In the genomic region with DNA sequence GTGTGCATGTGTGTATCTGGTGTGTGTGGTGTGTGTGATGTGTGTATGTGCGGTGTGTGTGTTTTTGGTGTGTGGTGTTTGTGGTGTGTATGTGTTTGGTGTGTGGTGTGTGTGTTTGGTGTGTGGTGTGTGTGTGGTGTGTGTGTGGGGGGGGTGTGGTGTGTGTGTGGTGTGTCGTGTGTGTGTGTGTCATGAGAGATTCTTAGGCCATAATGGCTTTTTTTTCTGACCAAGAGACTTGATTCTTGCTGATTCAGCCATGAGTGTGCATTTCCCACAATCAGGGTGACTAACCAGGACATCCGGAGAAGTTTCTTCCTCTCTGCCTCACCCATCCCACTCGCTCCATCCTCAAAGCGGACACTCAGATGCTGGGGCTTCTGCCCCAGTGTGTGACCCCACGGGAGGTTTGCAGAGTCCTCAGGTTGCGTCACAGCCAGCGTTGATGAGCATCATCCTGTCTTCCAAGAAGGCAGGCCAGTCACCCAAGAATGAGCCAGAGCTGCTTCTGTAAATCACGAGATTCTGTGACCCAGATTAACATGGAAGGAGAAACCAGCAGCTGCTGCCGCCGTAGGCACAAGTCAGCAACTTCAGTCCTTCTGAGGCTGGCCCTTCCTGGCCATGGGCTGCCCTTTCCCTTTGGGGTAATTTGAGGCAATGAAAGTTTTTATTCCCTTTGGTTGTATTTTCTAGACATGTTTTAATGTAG, we compare ENCODE assay signal across 1 cellular context.
TF ChIP-seq lines count a peak whose summit lies in the region.

No MANE protein-coding gene starts in this region.

TF ChIP-seq in H1, 55 proteins besides CTCF, POLR2A, EP300 and RAD21:
- TF ChIP-seq POU5F1 (IDR thresholded peaks at IDR 0.05; ENCODE audit: low read depth, low read length) (no peak), BACH1 (IDR thresholded peaks at IDR 0.05; ENCODE audit: low read length) (peak; percentile 93), ZNF274 (IDR thresholded peaks at IDR 0.05; ENCODE audit: borderline replicate concordance, extremely low read depth, low read length) (no peak), YY1 (IDR thresholded peaks at IDR 0.05; ENCODE audit: low read depth, low read length) (no peak), MAFK (IDR thresholded peaks at IDR 0.05; ENCODE audit: low read depth, low read length) (0 out of 2 replicates have a peak, but pooled peaks have one; percentile 11), CEBPB (IDR thresholded peaks at IDR 0.05; ENCODE audit: low read depth, low read length) (no peak)
